Comparison of ENCODE assay signal across 8 cellular contexts in the genomic region with DNA sequence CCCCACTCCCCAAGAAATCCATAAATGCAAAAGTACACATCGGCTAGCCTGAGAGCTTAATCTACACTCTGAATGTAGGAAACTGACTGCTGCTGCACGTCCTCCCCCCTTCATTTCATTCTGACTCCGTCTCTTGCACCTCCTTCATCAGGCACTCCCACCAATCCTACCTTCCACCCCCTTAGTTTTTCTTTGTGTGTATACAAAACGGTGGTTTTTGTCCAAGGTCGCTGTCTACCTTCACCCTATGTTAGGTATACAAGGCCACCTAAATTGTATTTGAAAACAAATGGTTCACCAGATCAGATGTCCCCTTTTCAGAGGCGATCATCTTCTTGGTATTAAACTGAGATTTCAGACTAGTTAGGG. TPM values are rescaled to one million over a fixed set of nuclear protein-coding genes. Genes with fewer than 3 reads are reported as not detected.
A peak's percentile ranks its signal among the peaks of the same experiment; 100 is the strongest.
DNase-seq lines count a peak whose midpoint lies in the region; ATAC-seq and TF ChIP-seq lines count a peak whose summit lies in the region.

No MANE protein-coding gene starts in this region.

- no peak overlapping the region for H2AFZ ChIP-seq in trophoblast cell (ENCODE audit: insufficient read depth, low read length, poor library complexity)

- H3K14ac ChIP-seq in trophoblast cell (ENCODE audit: low read length), result no peak overlapping the region

- no peak overlapping the region for H3K23ac ChIP-seq in trophoblast cell (ENCODE audit: low read length)

- no peak overlapping the region for H3K18ac ChIP-seq in trophoblast cell (ENCODE audit: low read length)

- H2BK120ac ChIP-seq in trophoblast cell (ENCODE audit: insufficient read depth, low read length, poor library complexity), result no peak overlapping the region

- no peak overlapping the region for H2BK12ac ChIP-seq in trophoblast cell (ENCODE audit: low read length)

- H4K8ac ChIP-seq in trophoblast cell (ENCODE audit: low read depth, low read length), result no peak overlapping the region

- H3K4ac ChIP-seq in trophoblast cell (ENCODE audit: low read depth, low read length), result peak overlapping the region; percentile 7

- H3K36me3 ChIP-seq in WERI-Rb-1 (peaks cover 3% of the 10 kb centered on the region; the same call in 1 of the 2 replicates), trophoblast cell (ENCODE audit: control insufficient read depth in 1 of 2, insufficient read depth in 2 of 2, low read length in 2 of 2) (peaks cover 6 to 8% of the 10 kb centered on the region in 2 experiments)

- H3K4me1 ChIP-seq in trophoblast cell (ENCODE audit: control insufficient read depth in 1 of 2, insufficient read depth in 2 of 2, low read length in 2 of 2), result peaks cover 2 to 6% of the 10 kb centered on the region in 2 experiments

- no peak overlapping the region for H4K91ac ChIP-seq in trophoblast cell (ENCODE audit: low read depth, low read length)

- H3K9me3 ChIP-seq in WERI-Rb-1 (ENCODE audit: severe bottlenecking) (no peaks in the 10 kb centered on the region), trophoblast cell (ENCODE audit: insufficient read depth, low read depth, low read length) (peaks cover 2% of the 10 kb centered on the region)

- no peak overlapping the region for H3K9ac ChIP-seq in trophoblast cell (ENCODE audit: low read length)

- H4K12ac ChIP-seq in trophoblast cell (ENCODE audit: low read depth, low read length), result no peak overlapping the region

- H3K79me1 ChIP-seq in trophoblast cell (ENCODE audit: low read length), result peaks cover 8% of the 10 kb centered on the region

- H3K4me2 ChIP-seq in trophoblast cell (ENCODE audit: low read length), result peak overlapping the region; percentile 93

- H3K27me3 ChIP-seq in WERI-Rb-1 (ENCODE audit: insufficient read depth, low read depth, severe bottlenecking) (no peaks in the 10 kb centered on the region), trophoblast cell (ENCODE audit: insufficient read depth, low read length) (no peaks in the 10 kb centered on the region)

- WGBS in trophoblast cell (ENCODE audit: extremely low coverage, insufficient coverage, insufficient read length), result no CpG with 5 or more reads among the region's 6 CpGs

- H2BK5ac ChIP-seq in trophoblast cell (ENCODE audit: low read depth, low read length, poor library complexity), result no peak overlapping the region

- ATAC-seq in GM18861 (IDR thresholded peaks at IDR 0.05; ENCODE audit: unreplicated experiment) (no peak), GM19324 (IDR thresholded peaks at IDR 0.05; ENCODE audit: low FRiP score, unreplicated experiment) (no peak)

- H2AK5ac ChIP-seq in trophoblast cell (ENCODE audit: low read length), result no peak overlapping the region

- H3K27ac ChIP-seq in WERI-Rb-1 (peak overlapping the region; percentile 50), trophoblast cell (ENCODE audit: low read depth, low read length) (no peak overlapping the region)

- DNase-seq in stimulated activated CD4-positive, alpha-beta T cell treated with anti-CD3 and anti-CD28 coated beads, Interleukin-15, amount 100 ng/mL, for 24 hours, result peak; percentile 15
- DNase-seq in stimulated activated CD4-positive, alpha-beta T cell treated with anti-CD3 and anti-CD28 coated beads, Interleukin-12 subunit alpha, Interleukin-12 subunit beta, amount 100 ng/mL, for 4 hours, result no peak
- DNase-seq in WERI-Rb-1, result no peak
- DNase-seq in foreskin fibroblast, result peak in 1 of 2 donors; percentile 41
- no peak for DNase-seq in trophoblast cell
- no peak for DNase-seq in NCI-H2171 treated with DMSO at 0.1 percent for 48 hours (lab: John Stamatoyannopoulos, UW)

- H3K4me3 ChIP-seq in WERI-Rb-1 (ENCODE audit: low read depth, low read length), result peak overlapping the region; percentile 69
- H3K4me3 ChIP-seq in foreskin fibroblast (ENCODE audit: low read depth in 1 of 2, low read length in 2 of 2), result peak overlapping the region; percentile 79 to 82
- no peak overlapping the region for H3K4me3 ChIP-seq in trophoblast cell (ENCODE audit: low read depth, low read length)

- peaks cover 13% of the 10 kb centered on the region for H3K79me2 ChIP-seq in trophoblast cell (ENCODE audit: control insufficient read depth, insufficient read depth, low read length, poor library complexity)

- TF ChIP-seq CTCF in WERI-Rb-1 (IDR thresholded peaks at IDR 0.05; ENCODE audit: low read depth, low read length), result no peak
- no peak for TF ChIP-seq CTCF in foreskin fibroblast (IDR thresholded peaks at IDR 0.05; ENCODE audit: low read depth, low read length)

RNA-seq across cellular contexts. Expression of a gene that starts 1.9 kb away (rescaled TPM):
- 90.2 and 90.5 TPM in 2 replicates for polyA plus RNA-seq in trophoblast cell (2013)
